Comparison of ENCODE assay signal across 22 cellular contexts in genomic region chr7:96440328-96440727, GRCh38.
"Had no signal": no experiment of that assay in that cellular context is flagged by ENCODE, and none has a peak within 500 bp of the region (broad histone marks: within the 10 kb centered on the region; RNA-seq: fewer than 3 reads in every experiment).

No MANE protein-coding gene starts in this region.

- DNase-seq: cortex of kidney; effector CD8-positive, alpha-beta T cell; effector memory CD8-positive, alpha-beta T cell; endodermal cell; erythroblast; esophagus squamous epithelium; foreskin fibroblast; foreskin melanocyte; gastrocnemius medialis; glutamatergic neuron; head of caudate nucleus; heart right ventricle; hippocampal formation; left cardiac atrium; left lung; left ventricle myocardium superior; lower lobe of right lung; mesenchymal stem cell; mucosa of descending colon; naive thymus-derived CD4-positive, alpha-beta T cell had no signal

- H3K27me3 ChIP-seq: gastrocnemius medialis, heart right ventricle, left lung had no signal

- H3K9me3 ChIP-seq: esophagus squamous epithelium, gastrocnemius medialis, left lung, lower lobe of right lung, mucosa of descending colon had no signal

- H3K4me1 ChIP-seq: esophagus squamous epithelium, gastrocnemius medialis, left lung, lower lobe of right lung had no signal

- ATAC-seq: effector memory CD8-positive, alpha-beta T cell; esophagus mucosa; gastrocnemius medialis; heart right ventricle; left cardiac atrium; left lung; left ventricle myocardium superior; lower lobe of right lung; mucosa of descending colon; naive thymus-derived CD4-positive, alpha-beta T cell had no signal

- H3K4me3 ChIP-seq: esophagus squamous epithelium, gastrocnemius medialis, heart right ventricle, left lung, lower lobe of right lung, mucosa of descending colon had no signal

- H3K36me3 ChIP-seq: esophagus squamous epithelium, gastrocnemius medialis, heart right ventricle, left lung, lower lobe of right lung had no signal

- H3K27ac ChIP-seq: epithelial cell of prostate, esophagus squamous epithelium, gastrocnemius medialis, heart right ventricle, left lung, lower lobe of right lung had no signal
